In the genomic region with DNA sequence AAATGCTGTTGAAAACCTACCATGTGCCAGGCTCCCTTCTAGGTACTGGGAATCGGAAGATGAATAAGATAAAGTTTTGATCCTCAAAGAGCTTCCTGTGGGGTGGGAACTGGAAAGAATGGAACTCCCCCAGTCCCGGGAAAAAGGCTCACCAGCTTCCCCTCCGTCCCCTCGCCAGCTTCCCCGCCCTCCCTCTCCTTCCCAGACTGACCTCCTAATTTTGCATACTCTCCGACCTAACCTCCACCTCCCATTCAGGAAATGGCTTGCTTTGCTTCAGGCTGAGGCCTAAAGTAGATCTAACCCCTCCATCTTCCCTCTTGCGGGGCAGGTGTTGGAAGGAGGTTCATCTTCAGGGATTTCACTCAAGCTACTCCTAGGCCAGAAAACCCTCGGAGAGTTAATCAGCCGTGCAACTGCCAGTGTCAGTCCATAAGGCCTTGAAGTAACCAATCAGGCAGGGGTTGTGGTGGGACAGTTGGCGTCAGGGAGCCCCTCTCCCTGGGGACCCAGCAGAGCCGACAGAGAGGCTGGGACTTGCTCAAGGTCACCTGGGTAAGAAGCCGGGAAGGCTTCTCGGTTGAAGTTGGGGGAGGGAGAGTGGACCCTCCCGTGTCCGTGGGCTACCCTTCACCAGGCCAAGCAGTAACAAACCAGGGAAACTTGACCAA, we compare ENCODE assay signal across 8 cellular contexts. TPM values are rescaled to one million over a fixed set of nuclear protein-coding genes. Genes with fewer than 3 reads are reported as not detected.
"Had no signal": no experiment of that assay in that cellular context is flagged by ENCODE, and none has a peak within 500 bp of the region (broad histone marks: within the 10 kb centered on the region; RNA-seq: fewer than 3 reads in every experiment).

No MANE protein-coding gene starts in this region.

RNA-seq across cellular contexts. Expression of a gene that starts 2.7 kb away (rescaled TPM):
- total RNA-seq: activated B cell treated with CpG ODN at 0.5 μM for 24 hours; activated CD4-positive, alpha-beta memory T cell treated with anti-CD3 and anti-CD28 coated beads, Interleukin-2, amount 10 ng/mL, durations not matched to agents 7 days and 5 days; activated CD8-positive, alpha-beta memory T cell treated with anti-CD3 and anti-CD28 coated beads, Interleukin-2, amount 10 ng/mL, durations not matched to agents 7 days and 5 days; M059J; OCI-LY7; RPMI7951; SJSA1 had no signal
- polyA plus RNA-seq: SK-N-SH had no signal

RNA-seq across cellular contexts. Expression of a gene that starts 21.9 kb away (rescaled TPM):
- total RNA-seq: activated B cell treated with CpG ODN at 0.5 μM for 24 hours; activated CD4-positive, alpha-beta memory T cell treated with anti-CD3 and anti-CD28 coated beads, Interleukin-2, amount 10 ng/mL, durations not matched to agents 7 days and 5 days; activated CD8-positive, alpha-beta memory T cell treated with anti-CD3 and anti-CD28 coated beads, Interleukin-2, amount 10 ng/mL, durations not matched to agents 7 days and 5 days; M059J; OCI-LY7; RPMI7951; SJSA1 had no signal
- polyA plus RNA-seq: SK-N-SH had no signal
